10 cellular contexts compared by ENCODE assay signal in the genomic region with DNA sequence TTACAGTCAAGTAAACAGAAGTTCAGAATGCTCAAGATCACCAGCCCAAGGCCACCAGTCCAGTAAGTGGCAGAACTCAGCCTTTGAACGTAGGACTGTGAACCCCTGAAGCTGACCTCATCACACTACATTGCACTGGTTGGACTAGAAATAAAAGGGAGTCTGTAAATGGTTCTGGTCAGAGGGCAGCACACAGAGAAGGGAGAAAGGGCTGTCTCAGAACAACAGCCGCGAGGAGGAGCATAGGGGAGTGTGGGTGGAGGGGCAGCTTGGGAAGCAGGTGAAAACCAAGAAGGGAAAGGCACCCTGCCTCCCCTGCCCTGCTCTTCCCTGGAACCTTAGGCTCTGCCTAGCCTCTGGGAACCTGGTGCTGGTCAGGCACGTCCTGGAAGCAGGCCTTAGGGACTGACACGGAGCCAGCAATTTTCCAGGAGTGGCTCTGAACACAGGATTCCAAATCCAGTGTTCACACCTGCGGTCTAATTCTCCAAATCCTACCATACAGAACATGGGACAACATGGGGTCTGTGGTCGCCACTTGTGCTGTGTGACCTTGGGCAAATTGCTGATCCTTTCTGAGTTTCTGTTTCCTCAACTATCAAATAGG. TPM values are rescaled to one million over a fixed set of nuclear protein-coding genes. Genes with fewer than 3 reads are reported as not detected.
"Had no signal": no experiment of that assay in that cellular context is flagged by ENCODE, and none has a peak within 500 bp of the region (broad histone marks: within the 10 kb centered on the region; RNA-seq: fewer than 3 reads in every experiment).

No MANE protein-coding gene starts in this region.

- H3K27ac ChIP-seq: HL-60 had no signal

- H3K4me3 ChIP-seq: GM23338, K562 had no signal

- H3K4me2 ChIP-seq: GM23338 had no signal

- FAIRE-seq: H1, H54, K562 had no signal

- ATAC-seq: GM23338, K562 had no signal

- DNase-seq: H9, HCEC 1CT, IMR-90, KG1 had no signal

- H2AFZ ChIP-seq: GM23338 had no signal

RNA-seq across cellular contexts. Expression of gene PDILT, which starts 7.0 kb away (rescaled TPM):
- total RNA-seq: GM23338, H1, H9, HT1080, IMR-90, K562 had no signal
- polyA plus RNA-seq: GM23338, H1, IMR-90, K562 had no signal

RNA-seq across cellular contexts. Expression of gene ACSM5, which starts 11.8 kb away (rescaled TPM):
- total RNA-seq: GM23338, H1, H9, HT1080, IMR-90, K562 had no signal
- polyA plus RNA-seq: GM23338, H1, IMR-90, K562 had no signal

RNA-seq across cellular contexts. Expression of gene UMOD, which starts 45.1 kb away (rescaled TPM):
- total RNA-seq: GM23338, H1, H9, HT1080, IMR-90, K562 had no signal
- polyA plus RNA-seq: GM23338, H1, IMR-90, K562 had no signal

RNA-seq across cellular contexts. Expression of gene ACSM2A, which starts 53.8 kb away (rescaled TPM):
- total RNA-seq: GM23338, H1, H9, HT1080, IMR-90 had no signal
- polyA plus RNA-seq: GM23338, H1, IMR-90, K562 had no signal
